20 cellular contexts compared by ENCODE assay signal in the genomic region with DNA sequence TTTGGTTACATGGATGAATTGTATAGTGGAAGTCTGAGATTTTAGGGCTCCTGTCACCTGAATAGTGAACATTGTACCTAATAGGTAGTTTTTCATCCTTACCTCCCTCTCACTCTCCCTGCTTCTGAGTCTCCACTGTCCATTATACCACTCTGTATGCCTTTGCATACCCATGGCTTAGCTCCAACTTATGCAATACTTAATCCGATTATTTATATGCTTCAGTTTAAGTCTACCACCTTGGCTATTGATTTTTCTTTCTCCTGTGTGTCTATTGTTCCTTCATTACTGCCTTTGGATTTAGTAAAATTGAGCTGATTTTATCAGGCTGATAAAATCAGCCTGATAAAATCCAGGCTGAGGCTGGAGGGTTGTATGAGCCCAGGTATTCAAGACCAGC.
"Had no signal": no experiment of that assay in that cellular context is flagged by ENCODE, and none has a peak within 500 bp of the region (broad histone marks: within the 10 kb centered on the region; RNA-seq: fewer than 3 reads in every experiment).

No MANE protein-coding gene starts in this region.

- ATAC-seq: activated CD4-positive, alpha-beta T cell treated with anti-CD3 and anti-CD28 coated beads for 36 hours; activated naive CD4-positive, alpha-beta T cell treated with anti-CD3 and anti-CD28 coated beads, Interleukin-2, amount 50 U/mL, for 72 hours; gastrocnemius medialis; mucosa of descending colon; WTC11 had no signal

- H3K27ac ChIP-seq: adrenal gland, cardiac muscle cell, dorsolateral prefrontal cortex, gastrocnemius medialis, left ventricle myocardium inferior, right atrium auricular region, transverse colon, uterus had no signal

- DNase-seq: activated CD4-positive, alpha-beta memory T cell treated with anti-CD3 and anti-CD28 coated beads for 36 hours; activated CD4-positive, alpha-beta T cell treated with anti-CD3 and anti-CD28 coated beads for 36 hours; activated gamma-delta T cell treated with Interleukin-2 at 50 U/mL for 16 hours; activated T-cell treated with anti-CD3 and anti-CD28 coated beads for 4 hours; adrenal gland; dorsolateral prefrontal cortex; gastrocnemius medialis; head of caudate nucleus; left ventricle myocardium inferior; mucosa of descending colon; naive B cell; stimulated activated CD4-positive, alpha-beta T cell treated with anti-CD3 and anti-CD28 coated beads, Interleukin-2, amount 100 ng/mL, for 24 hours; T-helper 2 cell; transverse colon; uterus had no signal

- FAIRE-seq: colon had no signal
